Comparison of ENCODE assay signal across 19 cellular contexts in genomic region chr22:41587347-41587723, GRCh38. TPM values are rescaled to one million over a fixed set of nuclear protein-coding genes. Genes with fewer than 3 reads are reported as not detected.
DNase-seq lines count a peak whose midpoint lies in the region; ATAC-seq and TF ChIP-seq lines count a peak whose summit lies in the region.
"Had no signal": no experiment of that assay in that cellular context is flagged by ENCODE, and none has a peak within 500 bp of the region (broad histone marks: within the 10 kb centered on the region; RNA-seq: fewer than 3 reads in every experiment).

No MANE protein-coding gene starts in this region.

- no peak for ATAC-seq in upper lobe of left lung (ENCODE audit: low FRiP score in 2 of 2)
- ATAC-seq in HG02973 (IDR thresholded peaks at IDR 0.05; ENCODE audit: unreplicated experiment), result no peak
- ATAC-seq: activated CD4-positive, CD25-positive, alpha-beta regulatory T cell treated with anti-CD3 and anti-CD28 coated beads, Interleukin-2, amount 50 U/mL, for 24 hours; CD8-positive, alpha-beta T cell had no signal

- no peak for DNase-seq in activated T-cell treated with anti-CD3 and anti-CD28 coated beads, Interleukin-2, amount 50 U/mL, for 24 hours
- DNase-seq in activated T-cell treated with anti-CD3 and anti-CD28 coated beads, Interleukin-2, amount 50 U/mL, for 1 hour, result no peak
- DNase-seq in adipocyte (ENCODE audit: low read depth) (no peak), mesenchymal stem cell (no peak), upper lobe of left lung (no peak), MV-4-11 (lab: John Stamatoyannopoulos, UW) (no peak), GM19238 (ENCODE audit: insufficient read length, low spot score) (no peak)
- DNase-seq: CD8-positive, alpha-beta T cell; DND-41; mesendoderm; NCI-H187; NCI-H510A; nephron progenitor cell; SJCRH30; stimulated activated CD4-positive, alpha-beta T cell treated with anti-CD3 and anti-CD28 coated beads, Interleukin-12 subunit alpha, Interleukin-12 subunit beta, amount 100 ng/mL, for 4 hours; T-helper 9 cell had no signal

- peaks cover 38% of the 10 kb centered on the region for H3K36me3 Mint-ChIP-seq in activated T-cell treated with anti-CD3 and anti-CD28 coated beads, Interleukin-2, amount 50 U/mL, for 24 hours (ENCODE audit: low read depth)

- H2BK120ac ChIP-seq in mesenchymal stem cell (ENCODE audit: low read depth, low read length), result no peak overlapping the region

- peaks cover 16% of the 10 kb centered on the region for H3K4me1 ChIP-seq in adipocyte (ENCODE audit: control insufficient read depth, insufficient read depth, low read length)
- peaks cover 16% of the 10 kb centered on the region for H3K4me1 ChIP-seq in mesenchymal stem cell (ENCODE audit: control insufficient read depth, insufficient read depth, low read depth, low read length)
- H3K4me1 ChIP-seq in upper lobe of left lung, result peaks cover 7 to 45% (median 19%) of the 10 kb centered on the region in 4 donors
- H3K4me1 ChIP-seq: SJCRH30 had no signal

- H2AK5ac ChIP-seq in mesenchymal stem cell (ENCODE audit: low read length, severe bottlenecking), result no peak overlapping the region

- peak overlapping the region; percentile 95 for H3K9ac ChIP-seq in adipocyte (ENCODE audit: low read length)
- peak overlapping the region; percentile 95 for H3K9ac ChIP-seq in mesenchymal stem cell (ENCODE audit: low read length)

- peak overlapping the region; percentile 10 for H3K4me3 Mint-ChIP-seq in activated T-cell treated with anti-CD3 and anti-CD28 coated beads, Interleukin-2, amount 50 U/mL, for 24 hours

- no peaks in the 10 kb centered on the region for H3K9me3 Mint-ChIP-seq in activated T-cell treated with anti-CD3 and anti-CD28 coated beads, Interleukin-2, amount 50 U/mL, for 24 hours
- H3K9me3 Mint-ChIP-seq: CD8-positive, alpha-beta T cell; nephron progenitor cell had no signal

- H3K14ac ChIP-seq in mesenchymal stem cell (ENCODE audit: low read length in 2 of 2), result no peak overlapping the region

- TF ChIP-seq POLR2A in upper lobe of left lung (IDR thresholded peaks at IDR 0.05), result no peak

- no peak overlapping the region for H3K18ac ChIP-seq in mesenchymal stem cell (ENCODE audit: low read depth in 1 of 2, low read length in 2 of 2)

- H2BK5ac ChIP-seq in mesenchymal stem cell (ENCODE audit: low read depth, low read length, poor library complexity, severe bottlenecking), result no peak overlapping the region

- peaks cover 28% of the 10 kb centered on the region for H3K79me1 ChIP-seq in mesenchymal stem cell (replicated peaks; ENCODE audit: low read length, poor library complexity, severe bottlenecking)

- no peaks in the 10 kb centered on the region for H3K27me3 Mint-ChIP-seq in activated T-cell treated with anti-CD3 and anti-CD28 coated beads, Interleukin-2, amount 50 U/mL, for 24 hours

- no peak for TF ChIP-seq EP300 in upper lobe of left lung (IDR thresholded peaks at IDR 0.05)

- no peak overlapping the region for H4K8ac ChIP-seq in mesenchymal stem cell (ENCODE audit: low read length)

- 95% methylated on average over 7 of the region's 7 CpGs for WGBS in mesenchymal stem cell
- 70 to 71% methylated on average over 7 of the region's 7 CpGs for WGBS in upper lobe of left lung, 2 donors

- H2BK15ac ChIP-seq in mesenchymal stem cell (ENCODE audit: low read depth, poor library complexity, severe bottlenecking), result no peak overlapping the region

- no peaks in the 10 kb centered on the region for H3K9me3 ChIP-seq in adipocyte (ENCODE audit: control insufficient read depth, low read length)
- no peaks in the 10 kb centered on the region for H3K9me3 ChIP-seq in mesenchymal stem cell (ENCODE audit: control insufficient read depth, low read length)
- no peaks in the 10 kb centered on the region for H3K9me3 ChIP-seq in upper lobe of left lung
- H3K9me3 ChIP-seq: SJCRH30, thoracic aorta had no signal

- peaks cover 27% of the 10 kb centered on the region for H3K36me3 ChIP-seq in adipocyte (ENCODE audit: control insufficient read depth, insufficient read depth, low read length, severe bottlenecking)
- H3K36me3 ChIP-seq in mesenchymal stem cell (ENCODE audit: control insufficient read depth in 1 of 2, insufficient read depth in 2 of 2, low read depth in 1 of 2, low read length in 2 of 2), result peaks cover 34 to 36% of the 10 kb centered on the region in 2 experiments
- peaks cover 9 to 31% (median 22%) of the 10 kb centered on the region in 4 donors for H3K36me3 ChIP-seq in upper lobe of left lung
- H3K36me3 ChIP-seq: SJCRH30 had no signal

- H2AFZ ChIP-seq in mesenchymal stem cell (ENCODE audit: low read depth, low read length), result no peak overlapping the region

- TF ChIP-seq CTCF in upper lobe of left lung (IDR thresholded peaks at IDR 0.05), result no peak

- H3K23ac ChIP-seq in mesenchymal stem cell (ENCODE audit: low read length in 2 of 2), result no peak overlapping the region

- no peak overlapping the region for H2BK12ac ChIP-seq in mesenchymal stem cell (ENCODE audit: low read length in 2 of 2)

- H3K27ac Mint-ChIP-seq in activated T-cell treated with anti-CD3 and anti-CD28 coated beads, Interleukin-2, amount 50 U/mL, for 24 hours, result peak overlapping the region; percentile 11
- H3K27ac Mint-ChIP-seq: CD8-positive, alpha-beta T cell; nephron progenitor cell had no signal

- H3K27me3 ChIP-seq in adipocyte (replicated peaks; ENCODE audit: control insufficient read depth, insufficient read depth, low read length) (no peaks in the 10 kb centered on the region), mesenchymal stem cell (ENCODE audit: control insufficient read depth in 1 of 2, insufficient read depth in 1 of 2, low read length in 2 of 2) (no peaks in the 10 kb centered on the region), upper lobe of left lung (no peaks in the 10 kb centered on the region)
- H3K27me3 ChIP-seq: SJCRH30 had no signal

- H3K4me1 Mint-ChIP-seq in activated T-cell treated with anti-CD3 and anti-CD28 coated beads, Interleukin-2, amount 50 U/mL, for 24 hours (ENCODE audit: low read depth), result peaks cover 25% of the 10 kb centered on the region

- H3K4me3 ChIP-seq in adipocyte (ENCODE audit: low read length) (peak overlapping the region; percentile 21), mesenchymal stem cell (ENCODE audit: insufficient read depth in 1 of 2, low read depth in 1 of 2, low read length in 2 of 2) (peak overlapping the region in 1 of 2 experiments; percentile 99), upper lobe of left lung (peak overlapping the region in 1 of 4 donors; percentile 92)
- H3K4me3 ChIP-seq: SJCRH30, thoracic aorta had no signal

- no peak overlapping the region for H3K4ac ChIP-seq in mesenchymal stem cell (ENCODE audit: low read depth in 1 of 2, low read length in 2 of 2)

- H3K4me2 ChIP-seq in mesenchymal stem cell (ENCODE audit: low read length, poor library complexity, severe bottlenecking), result peak overlapping the region; percentile 56

- H3K27ac ChIP-seq in mesenchymal stem cell (ENCODE audit: low read length, poor library complexity, severe bottlenecking), result no peak overlapping the region
- peak overlapping the region in 3 of 4 donors; percentile 40 to 64 (median 49) for H3K27ac ChIP-seq in upper lobe of left lung
- H3K27ac ChIP-seq: SJCRH30, thoracic aorta had no signal

- no peak overlapping the region for H4K91ac ChIP-seq in mesenchymal stem cell (ENCODE audit: low read length)

RNA-seq across cellular contexts. Expression of gene PMM1, which starts 2.3 kb away (rescaled TPM):
- 40.9 TPM for polyA plus RNA-seq in mesenchymal stem cell (2013, experiment 1 of 2)
- polyA plus RNA-seq in mesenchymal stem cell (2013, experiment 2 of 2), result 41.2 TPM
- 100 to 1,000 TPM in 4 of 6 donors, 10 to 100 TPM in 2; 42.1 to 226 (median 105) TPM for total RNA-seq in upper lobe of left lung

RNA-seq across cellular contexts. Expression of gene CSDC2, which starts 26.5 kb away (rescaled TPM):
- polyA plus RNA-seq in mesenchymal stem cell (2013, experiment 1 of 2), result 2.4 TPM
- polyA plus RNA-seq in mesenchymal stem cell (2013, experiment 2 of 2), result 2.5 TPM
- total RNA-seq in upper lobe of left lung, result 1 to 10 TPM; 1.3 to 8.4 (median 5.7) TPM
- total RNA-seq: CD8-positive, alpha-beta T cell had no signal

RNA-seq across cellular contexts. Expression of gene DESI1, which starts 33.5 kb away (rescaled TPM):
- 26.3 TPM for polyA plus RNA-seq in mesenchymal stem cell (2013, experiment 1 of 2)
- 26.7 TPM for polyA plus RNA-seq in mesenchymal stem cell (2013, experiment 2 of 2)
- 10 to 100 TPM; 28.2 to 41.5 (median 31.1) TPM for total RNA-seq in upper lobe of left lung

RNA-seq across cellular contexts. Expression of gene XRCC6, which starts 33.8 kb away (rescaled TPM):
- 156 TPM for polyA plus RNA-seq in mesenchymal stem cell (2013, experiment 1 of 2)
- polyA plus RNA-seq in mesenchymal stem cell (2013, experiment 2 of 2), result 159 TPM
- total RNA-seq in upper lobe of left lung, result 100 to 1,000 TPM in 5 of 6 donors, 10 to 100 TPM in 1; 83.8 to 209 (median 167) TPM

RNA-seq across cellular contexts. Expression of gene POLR3H, which starts 43.1 kb away (rescaled TPM):
- polyA plus RNA-seq in mesenchymal stem cell (2013, experiment 1 of 2), result 26.7 TPM
- polyA plus RNA-seq in mesenchymal stem cell (2013, experiment 2 of 2), result 27.9 TPM
- 10 to 100 TPM; 35.6 to 73.5 (median 53.0) TPM for total RNA-seq in upper lobe of left lung
